Comparison of ENCODE assay signal across 13 cellular contexts in genomic region chr16:14510939-14511797, GRCh38.
DNase-seq lines count a peak whose midpoint lies in the region; ATAC-seq and TF ChIP-seq lines count a peak whose summit lies in the region.
"Had no signal": no experiment of that assay in that cellular context is flagged by ENCODE, and none has a peak within 500 bp of the region (broad histone marks: within the 10 kb centered on the region; RNA-seq: fewer than 3 reads in every experiment).

No MANE protein-coding gene starts in this region.

- ATAC-seq in RWPE2 (ENCODE audit: low read depth) (peak; percentile 82), esophagus mucosa (peak; percentile 13)
- ATAC-seq in activated T-cell treated with anti-CD3 and anti-CD28 coated beads, Interleukin-2, amount 50 U/mL, for 4 hours: no peak
- ATAC-seq: activated CD8-positive, alpha-beta memory T cell treated with anti-CD3 and anti-CD28 coated beads, Interleukin-2, amount 10 ng/mL, durations not matched to agents 7 days and 5 days had no signal

- H3K4me3 ChIP-seq in RWPE2 (ENCODE audit: severe bottlenecking): no peak overlapping the region
- H3K4me3 ChIP-seq: esophagus squamous epithelium, lung had no signal

- peak overlapping the region; percentile 84 for H3K27ac ChIP-seq in RWPE2 (ENCODE audit: poor library complexity, severe bottlenecking)

- no peak overlapping the region for H3K4me3 Mint-ChIP-seq in activated T-cell treated with anti-CD3 and anti-CD28 coated beads, Interleukin-2, amount 50 U/mL, for 4 hours
- no peak overlapping the region for H3K4me3 Mint-ChIP-seq in type B pancreatic cell
- H3K4me3 Mint-ChIP-seq: activated CD8-positive, alpha-beta memory T cell treated with anti-CD3 and anti-CD28 coated beads, Interleukin-2, amount 10 ng/mL, durations not matched to agents 7 days and 5 days had no signal

- no peak overlapping the region for H3K27ac Mint-ChIP-seq in type B pancreatic cell
- H3K27ac Mint-ChIP-seq: activated CD8-positive, alpha-beta memory T cell treated with anti-CD3 and anti-CD28 coated beads, Interleukin-2, amount 10 ng/mL, durations not matched to agents 7 days and 5 days had no signal

- H3K36me3 Mint-ChIP-seq in activated T-cell treated with anti-CD3 and anti-CD28 coated beads, Interleukin-2, amount 50 U/mL, for 4 hours (ENCODE audit: insufficient read depth): peaks cover 8% of the 10 kb centered on the region
- H3K36me3 Mint-ChIP-seq in type B pancreatic cell: no peaks in the 10 kb centered on the region

- H3K36me3 ChIP-seq in RWPE2 (ENCODE audit: low read depth): no peaks in the 10 kb centered on the region
- H3K36me3 ChIP-seq: esophagus squamous epithelium had no signal

- no peaks in the 10 kb centered on the region for H3K27me3 Mint-ChIP-seq in activated T-cell treated with anti-CD3 and anti-CD28 coated beads, Interleukin-2, amount 50 U/mL, for 4 hours (ENCODE audit: low read depth)
- no peaks in the 10 kb centered on the region for H3K27me3 Mint-ChIP-seq in type B pancreatic cell
- H3K27me3 Mint-ChIP-seq: activated CD8-positive, alpha-beta memory T cell treated with anti-CD3 and anti-CD28 coated beads, Interleukin-2, amount 10 ng/mL, durations not matched to agents 7 days and 5 days had no signal

- H3K9me3 Mint-ChIP-seq in activated T-cell treated with anti-CD3 and anti-CD28 coated beads, Interleukin-2, amount 50 U/mL, for 4 hours: no peaks in the 10 kb centered on the region
- H3K9me3 Mint-ChIP-seq in type B pancreatic cell: no peaks in the 10 kb centered on the region

- TF ChIP-seq CTCF in RWPE2 (IDR thresholded peaks at IDR 0.05; ENCODE audit: poor library complexity, severe bottlenecking): no peak
- TF ChIP-seq CTCF in type B pancreatic cell (conservative IDR thresholded peaks at IDR 0.05): no peak

- H3K4me1 ChIP-seq in RWPE2 (ENCODE audit: insufficient read depth, poor library complexity, severe bottlenecking): peaks cover 39% of the 10 kb centered on the region

- DNase-seq in ELR (ENCODE audit: low read depth) (peak; percentile 85), RWPE2 (ENCODE audit: low spot score) (no peak), renal cortical epithelial cell (ENCODE audit: low read depth) (peak; percentile 89), DMS153 treated with DMSO at 0.1 percent for 48 hours (lab: John Stamatoyannopoulos, UW; ENCODE audit: unreplicated experiment) (no peak), RPMI8226 (no peak), type B pancreatic cell (ENCODE audit: extremely low spot score, unreplicated experiment) (no peak)
- DNase-seq in activated T-cell treated with anti-CD3 and anti-CD28 coated beads, Interleukin-2, amount 50 U/mL, for 4 hours: no peak
- DNase-seq: activated CD8-positive, alpha-beta memory T cell treated with anti-CD3 and anti-CD28 coated beads, Interleukin-2, amount 10 ng/mL, durations not matched to agents 7 days and 5 days; esophagus squamous epithelium; MM.1S; NCI-H526 treated with DMSO at 0.1 percent for 48 hours had no signal

- H3K27me3 ChIP-seq in RWPE2 (ENCODE audit: insufficient read depth, poor library complexity, severe bottlenecking): no peaks in the 10 kb centered on the region
- H3K27me3 ChIP-seq: esophagus squamous epithelium had no signal

- no peaks in the 10 kb centered on the region for H3K9me3 ChIP-seq in RWPE2 (ENCODE audit: severe bottlenecking)
- H3K9me3 ChIP-seq: esophagus squamous epithelium had no signal

- H3K4me1 Mint-ChIP-seq in activated T-cell treated with anti-CD3 and anti-CD28 coated beads, Interleukin-2, amount 50 U/mL, for 4 hours (ENCODE audit: low read depth): peaks cover 2% of the 10 kb centered on the region
- no peaks in the 10 kb centered on the region for H3K4me1 Mint-ChIP-seq in type B pancreatic cell (ENCODE audit: unreplicated experiment)

Comparison
In these comparisons a context has a peak if more than half of its experiments do, and no peak if none do; other contexts are left out.
1. DNase-seq: peak in ELR (single experiment) and renal cortical epithelial cell (single experiment); none in RWPE2 (single experiment), DMS153 treated with DMSO at 0.1 percent for 48 hours (single experiment), RPMI8226 (single experiment), activated T-cell treated with anti-CD3 and anti-CD28 coated beads, Interleukin-2, amount 50 U/mL, for 4 hours (single experiment) and type B pancreatic cell (single experiment).
2. ATAC-seq: peak in RWPE2 (single experiment) and esophagus mucosa (single experiment); none in activated T-cell treated with anti-CD3 and anti-CD28 coated beads, Interleukin-2, amount 50 U/mL, for 4 hours (0 of 2).